In the genomic region with DNA sequence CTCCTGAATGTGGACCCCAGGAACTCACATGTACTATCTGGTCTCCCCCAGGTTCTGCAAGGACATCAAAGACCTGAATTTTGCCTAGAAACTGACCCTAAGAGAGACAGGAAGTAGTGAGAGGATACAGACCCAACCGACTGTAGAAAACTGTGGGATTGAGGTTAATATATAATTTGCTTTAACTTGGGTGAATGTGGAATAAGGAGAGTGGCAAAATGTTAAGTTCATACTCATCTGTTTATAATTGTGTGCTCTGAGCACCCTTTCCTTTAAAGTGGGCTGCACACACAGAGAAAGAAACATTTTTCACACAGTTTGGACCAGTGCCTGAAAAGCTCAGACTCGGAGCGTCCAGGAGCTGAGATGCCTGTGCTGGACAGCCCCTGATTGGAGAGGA, we compare ENCODE assay signal across 16 cellular contexts.
"Had no signal": no experiment of that assay in that cellular context is flagged by ENCODE, and none has a peak within 500 bp of the region (broad histone marks: within the 10 kb centered on the region; RNA-seq: fewer than 3 reads in every experiment).

No MANE protein-coding gene starts in this region.

- H3K27ac Mint-ChIP-seq: activated CD4-positive, alpha-beta memory T cell treated with anti-CD3 and anti-CD28 coated beads for 36 hours; activated T-cell treated with anti-CD3 and anti-CD28 coated beads, Interleukin-2, amount 50 U/mL, for 24 hours; memory B cell; natural killer cell treated with Interleukin-12 subunit alpha and Interleukin-12 subunit beta and Interleukin-15 and Interleukin-18, amount 100 ng/mL, for 72 hours had no signal

- H3K9me3 ChIP-seq: prostate gland, testis had no signal

- H3K27ac ChIP-seq: cardiac muscle cell, left ventricle myocardium inferior, prostate gland, spleen, testis, VCaP had no signal

- H3K9me3 Mint-ChIP-seq: activated T-cell treated with anti-CD3 and anti-CD28 coated beads, Interleukin-2, amount 50 U/mL, for 24 hours; natural killer cell treated with Interleukin-12 subunit alpha and Interleukin-12 subunit beta and Interleukin-15 and Interleukin-18, amount 100 ng/mL, for 72 hours had no signal

- H3K36me3 ChIP-seq: cardiac muscle cell, left ventricle myocardium inferior, prostate gland, sigmoid colon, spleen, stomach had no signal

- H3K4me1 Mint-ChIP-seq: memory B cell had no signal

- H3K4me1 ChIP-seq: prostate gland had no signal

- H3K4me3 ChIP-seq: cardiac muscle cell, left ventricle myocardium inferior, prostate gland, sigmoid colon, spleen, stomach, testis had no signal

- H3K27me3 ChIP-seq: cardiac muscle cell, sigmoid colon, spleen, stomach, testis had no signal

- DNase-seq: activated CD4-positive, alpha-beta memory T cell treated with anti-CD3 and anti-CD28 coated beads for 36 hours; activated naive CD4-positive, alpha-beta T cell treated with anti-CD3 and anti-CD28 coated beads, Interleukin-2, amount 50 U/mL, for 16 hours; activated T-cell treated with anti-CD3 and anti-CD28 coated beads, Interleukin-2, amount 50 U/mL, for 24 hours; islet precursor cell; left ventricle myocardium inferior; sigmoid colon; spleen; stomach; T-helper 1 cell; T1000; testis had no signal

- ATAC-seq: natural killer cell treated with Interleukin-12 subunit alpha and Interleukin-12 subunit beta and Interleukin-15 and Interleukin-18, amount 100 ng/mL, for 72 hours had no signal

- H3K4me3 Mint-ChIP-seq: activated CD4-positive, alpha-beta memory T cell treated with anti-CD3 and anti-CD28 coated beads for 36 hours; activated T-cell treated with anti-CD3 and anti-CD28 coated beads, Interleukin-2, amount 50 U/mL, for 24 hours; memory B cell; natural killer cell treated with Interleukin-12 subunit alpha and Interleukin-12 subunit beta and Interleukin-15 and Interleukin-18, amount 100 ng/mL, for 72 hours had no signal

- H3K36me3 Mint-ChIP-seq: activated CD4-positive, alpha-beta memory T cell treated with anti-CD3 and anti-CD28 coated beads for 36 hours; natural killer cell treated with Interleukin-12 subunit alpha and Interleukin-12 subunit beta and Interleukin-15 and Interleukin-18, amount 100 ng/mL, for 72 hours had no signal
